In genomic region chr20:3222635-3223600, GRCh38 we compare ENCODE assay signal across 7 cellular contexts. TPM values are rescaled to one million over a fixed set of nuclear protein-coding genes. Genes with fewer than 3 reads are reported as not detected.
DNase-seq lines count a peak whose midpoint lies in the region; TF ChIP-seq lines count a peak whose summit lies in the region.

No MANE protein-coding gene starts in this region.

- H3K4me3 ChIP-seq in LNCaP clone FGC (ENCODE audit: low read depth, low read length) (no peak overlapping the region), transverse colon (no peak overlapping the region)

- no peak for TF ChIP-seq EP300 in transverse colon (IDR thresholded peaks at IDR 0.05; ENCODE audit: low read depth)

- peaks cover 8% of the 10 kb centered on the region for H3K4me1 Mint-ChIP-seq in Calu3 (ENCODE audit: low read depth, unreplicated experiment)

- 65% methylated on average over 25 of the region's 25 CpGs; no CpG with 5 or more reads in 1 of the 2 donors for WGBS in transverse colon (ENCODE audit: low coverage in 1 of 2), 2 donors

- no peak for TF ChIP-seq CTCF in LNCaP clone FGC (IDR thresholded peaks at IDR 0.05; ENCODE audit: control insufficient read depth, extremely low read depth, insufficient read depth)
- TF ChIP-seq CTCF in VCaP (conservative IDR thresholded peaks at IDR 0.05) = no peak
- TF ChIP-seq CTCF in transverse colon (IDR thresholded peaks at IDR 0.05) = no peak
- TF ChIP-seq CTCF in Calu3 (IDR thresholded peaks at IDR 0.05; ENCODE audit: unreplicated experiment) = no peak

- intact Hi-C loops in transverse colon (cut with DNase I; ENCODE audit: low total_unique reads) (no loop called here), Calu3 (cut with micrococcal nuclease; ENCODE audit: unreplicated experiment) (no loop called here)

- H3K9me3 Mint-ChIP-seq in Calu3 (ENCODE audit: low read depth, unreplicated experiment) = no peaks in the 10 kb centered on the region

- no peak overlapping the region for H3K4me3 Mint-ChIP-seq in Calu3 (ENCODE audit: low read depth, unreplicated experiment)

- no peak for TF ChIP-seq POLR2A in transverse colon (IDR thresholded peaks at IDR 0.05)

- H3K9me3 ChIP-seq in transverse colon = no peaks in the 10 kb centered on the region

- no peaks in the 10 kb centered on the region for H3K36me3 ChIP-seq in transverse colon

- H3K27ac Mint-ChIP-seq in Calu3 (ENCODE audit: unreplicated experiment) = no peak overlapping the region

- peaks cover 9% of the 10 kb centered on the region for H3K36me3 Mint-ChIP-seq in Calu3 (ENCODE audit: insufficient read depth, unreplicated experiment)

- CTCF ChIA-PET in Calu3 (lab: Charles Lee) = interaction anchor here (0.6 kb wide), 1 partner anchor 25 kb away, joined by 3 read pairs; no protein-coding TSS in a partner anchor

- H3K27ac ChIP-seq in VCaP (peak overlapping the region; percentile 81), transverse colon (no peak overlapping the region)

- in situ Hi-C loops in transverse colon (cut with MboI; ENCODE audit: low pct_ligation_motif_present in 1 of 4, low pct_unique_long_range_greater_than_20kb in 1 of 4, low sequenced_read_pairs in 3 of 4) = no loop called here

- BruUV-seq in Calu3 (replicated peaks; lab: Mats Ljungman, UMichigan) = no TSS peak

- H3K27me3 ChIP-seq in transverse colon = no peaks in the 10 kb centered on the region

- DNase-seq in GM19238 (ENCODE audit: insufficient read length, low spot score) = peak; percentile 79
- peak; percentile 67 for DNase-seq in LNCaP clone FGC (ENCODE audit: low read depth)
- peak; percentile 80 for DNase-seq in myocyte (ENCODE audit: low read depth)
- DNase-seq in GOT3 (lab: John Stamatoyannopoulos, UW) = no peak
- no peak for DNase-seq in transverse colon
- no peak for DNase-seq in Calu3

- peaks cover 0 to 13% (median 7%) of the 10 kb centered on the region in 4 donors for H3K4me1 ChIP-seq in transverse colon

- H3K27me3 Mint-ChIP-seq in Calu3 (ENCODE audit: unreplicated experiment) = no peaks in the 10 kb centered on the region

RNA-seq across cellular contexts. Expression of gene ITPA, which starts 13.6 kb away (rescaled TPM):
- total RNA-seq in myocyte = 52.9 and 53.0 TPM in 2 replicates
- polyA plus RNA-seq in myocyte (2012) = 64.3 TPM
- 10 to 100 TPM; 15.0 to 95.7 (median 39.6) TPM for total RNA-seq in transverse colon
- 42.5 and 53.4 TPM in 2 replicates for total RNA-seq in Calu3 (2022)

RNA-seq across cellular contexts. Expression of gene SLC4A11, which starts 16.1 kb away (rescaled TPM):
- total RNA-seq in myocyte (10.3 and 12.2 TPM in 2 replicates), transverse colon (1 to 10 TPM in 1 of 4 donors, under 1 TPM in 3; 0.20 to 1.4 (median 0.69) TPM), Calu3 (2022) (9.4 and 11.0 TPM in 2 replicates)
- 5.2 TPM for polyA plus RNA-seq in myocyte (2012)

RNA-seq across cellular contexts. Expression of gene DDRGK1, which starts 18.4 kb away (rescaled TPM):
- total RNA-seq in myocyte = 55.0 and 58.7 TPM in 2 replicates
- polyA plus RNA-seq in myocyte (2012) = 49.4 TPM
- total RNA-seq in transverse colon = 10 to 100 TPM; 47.0 to 85.6 (median 80.4) TPM
- 30.9 and 36.3 TPM in 2 replicates for total RNA-seq in Calu3 (2022)

RNA-seq across cellular contexts. Expression of gene LZTS3, which starts 49.6 kb away (rescaled TPM):
- total RNA-seq in myocyte (5.8 and 8.5 TPM in 2 replicates), transverse colon (10 to 100 TPM in 2 of 4 donors, 1 to 10 TPM in 2; 9.0 to 13.5 (median 9.7) TPM), Calu3 (2022) (10.4 and 11.4 TPM in 2 replicates)
- 7.0 TPM for polyA plus RNA-seq in myocyte (2012)

Comparison
In these comparisons a context has a peak if more than half of its experiments do, and no peak if none do; other contexts are left out.
1. DNase-seq: peak in GM19238 (single experiment), LNCaP clone FGC (single experiment) and myocyte (single experiment); none in GOT3 (single experiment), transverse colon (single experiment) and Calu3 (single experiment).